20 cellular contexts compared by ENCODE assay signal in the genomic region with DNA sequence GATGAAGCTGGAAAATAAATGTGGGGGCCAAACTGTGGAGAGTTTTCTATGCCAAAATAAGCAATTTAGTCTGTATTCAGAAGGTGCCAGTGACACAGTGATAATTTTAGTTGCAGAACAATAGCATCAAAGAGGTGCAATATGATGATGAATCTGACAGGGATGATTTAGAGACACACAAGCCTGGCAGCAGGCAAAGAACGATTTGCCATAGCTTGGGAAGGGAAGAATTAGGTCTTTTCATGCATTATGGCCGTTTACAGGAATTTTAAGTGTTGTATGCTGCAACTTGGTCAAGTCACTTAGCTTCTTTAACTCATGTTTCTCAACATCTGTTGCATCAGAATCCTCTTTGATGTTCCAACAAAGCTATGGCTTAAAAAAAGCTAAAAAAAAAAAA.
DNase-seq lines count a peak whose midpoint lies in the region; ATAC-seq and TF ChIP-seq lines count a peak whose summit lies in the region.
"Had no signal": no experiment of that assay in that cellular context is flagged by ENCODE, and none has a peak within 500 bp of the region (broad histone marks: within the 10 kb centered on the region; RNA-seq: fewer than 3 reads in every experiment).

No MANE protein-coding gene starts in this region.

- no peak for TF ChIP-seq RAD21 in Ishikawa (IDR thresholded peaks at IDR 0.05; ENCODE audit: low read depth)

- peak; percentile 36; the same call in 1 of the 2 replicates for TF ChIP-seq EP300 in Ishikawa (IDR thresholded peaks at IDR 0.05; ENCODE audit: borderline replicate concordance)

- DNase-seq in AG20443 (ENCODE audit: low spot score) = peak; percentile 15
- DNase-seq in amniotic epithelial cell (ENCODE audit: low read depth) = peak; percentile 79
- peak; percentile 71 for DNase-seq in iris pigment epithelial cell (ENCODE audit: low read depth)
- DNase-seq in glomerular visceral epithelial cell (ENCODE audit: extremely low spot score) = no peak
- no peak for DNase-seq in GM19238 (ENCODE audit: insufficient read length, low spot score)
- DNase-seq: activated CD4-positive, CD25-positive, alpha-beta regulatory T cell; activated naive CD4-positive, alpha-beta T cell; effector memory CD8-positive, alpha-beta T cell; H7; KBM-7; NCI-H146; stimulated activated CD4-positive, alpha-beta T cell treated with anti-CD3 and anti-CD28 coated beads, Interleukin-4, amount 100 ng/mL, for 4 hours; T-helper 1 cell; transverse colon had no signal

- ATAC-seq in HG03175 (IDR thresholded peaks at IDR 0.05; ENCODE audit: unreplicated experiment) (no peak), GM19452 (IDR thresholded peaks at IDR 0.05; ENCODE audit: unreplicated experiment) (no peak)
- ATAC-seq: effector memory CD8-positive, alpha-beta T cell; gastroesophageal sphincter; Panc1; sciatic nerve had no signal

TF ChIP-seq in Ishikawa, 13 proteins besides CTCF, POLR2A, EP300 and RAD21:
- TF ChIP-seq YY1 (IDR thresholded peaks at IDR 0.05; ENCODE audit: low read depth) (no peak), CEBPB (IDR thresholded peaks at IDR 0.05) (0 out of 2 replicates have a peak, but pooled peaks have one; percentile 23)
- TF ChIP-seq, protein P1, sequence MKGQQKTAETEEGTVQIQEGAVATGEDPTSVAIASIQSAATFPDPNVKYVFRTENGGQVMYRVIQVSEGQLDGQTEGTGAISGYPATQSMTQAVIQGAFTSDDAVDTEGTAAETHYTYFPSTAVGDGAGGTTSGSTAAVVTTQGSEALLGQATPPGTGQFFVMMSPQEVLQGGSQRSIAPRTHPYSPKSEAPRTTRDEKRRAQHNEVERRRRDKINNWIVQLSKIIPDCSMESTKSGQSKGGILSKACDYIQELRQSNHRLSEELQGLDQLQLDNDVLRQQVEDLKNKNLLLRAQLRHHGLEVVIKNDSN (IDR thresholded peaks at IDR 0.05) = no peak

Comparison
In these comparisons a context has a peak if more than half of its experiments do, and no peak if none do; other contexts are left out.
1. DNase-seq: peak in AG20443 (single experiment), amniotic epithelial cell (single experiment) and iris pigment epithelial cell (single experiment); none in glomerular visceral epithelial cell (single experiment) and GM19238 (single experiment).